9 cellular contexts compared by ENCODE assay signal in genomic region chr2:121897335-121897970, GRCh38.
A peak's percentile ranks its signal among the peaks of the same experiment; 100 is the strongest.
DNase-seq lines count a peak whose midpoint lies in the region; ATAC-seq and TF ChIP-seq lines count a peak whose summit lies in the region.
"Had no signal": no experiment of that assay in that cellular context is flagged by ENCODE, and none has a peak within 500 bp of the region (broad histone marks: within the 10 kb centered on the region; RNA-seq: fewer than 3 reads in every experiment).

No MANE protein-coding gene starts in this region.

- no peaks in the 10 kb centered on the region for H3K27me3 Mint-ChIP-seq in neural crest cell (ENCODE audit: low read depth)

- TF ChIP-seq POLR2A in adrenal gland (IDR thresholded peaks at IDR 0.05) = no peak

- H3K36me3 ChIP-seq in BJ (ENCODE audit: control insufficient read depth, insufficient read depth, low read length) = no peaks in the 10 kb centered on the region
- H3K36me3 ChIP-seq in adrenal gland (replicated peaks in 1 of 2) = no peaks in the 10 kb centered on the region

- no peak for DNase-seq in BJ (ENCODE audit: low read depth)
- DNase-seq in GM13976 (ENCODE audit: low spot score) = peak; percentile 77
- DNase-seq in NCI-H146 treated with DMSO at 0.1 percent for 48 hours (lab: John Stamatoyannopoulos, UW; ENCODE audit: unreplicated experiment) = peak; percentile 34
- peak; percentile 27 for DNase-seq in amniotic epithelial cell (ENCODE audit: low read depth)
- DNase-seq in neural crest cell (ENCODE audit: low read depth, low spot score) = peak; percentile 39
- no peak for DNase-seq in adrenal gland
- no peak for DNase-seq in central memory CD4-positive, alpha-beta T cell

- in situ Hi-C loops in GM13976 (cut with MboI; ENCODE audit: low sequenced_read_pairs, unreplicated experiment) = no loop called here

- POLR2A ChIA-PET in BJ (lab: Charles Lee) = no interaction called here

- intact Hi-C loops in adrenal gland (cut with DNase I) = no loop called here

- CTCF ChIA-PET in BJ (lab: Yijun Ruan, JAX) = interaction anchor here (0.6 to 3.9 kb wide), 9 partner anchors 10 to 146 kb away, joined by 3 to 24 read pairs (median 4); no protein-coding TSS in a partner anchor

- H3K4me3 ChIP-seq in BJ (ENCODE audit: low read depth, low read length) = no peak overlapping the region
- H3K4me3 ChIP-seq in adrenal gland = no peak overlapping the region

- no peaks in the 10 kb centered on the region for H3K4me1 ChIP-seq in adrenal gland (replicated peaks in 1 of 2)

- ATAC-seq in HG02610 (IDR thresholded peaks at IDR 0.05; ENCODE audit: unreplicated experiment) = peak; percentile 83

- H3K36me3 Mint-ChIP-seq in neural crest cell (ENCODE audit: low read depth) = peaks cover 2% of the 10 kb centered on the region

- H3K27me3 ChIP-seq in BJ (ENCODE audit: control insufficient read depth, insufficient read depth, low read length) (no peaks in the 10 kb centered on the region), adrenal gland (no peaks in the 10 kb centered on the region)

- 79 to 91% (median 86%) methylated on average over 3 to 5 of the region's 5 CpGs for WGBS in adrenal gland, 4 donors

- no peak overlapping the region for H3K27ac Mint-ChIP-seq in neural crest cell (ENCODE audit: unreplicated experiment)
- H3K27ac Mint-ChIP-seq: T-helper 1 cell treated with Interleukin-12 subunit alpha and Interleukin-12 subunit beta and Interleukin-4 antibody, amounts not matched to agents 30 μg/mL and 1 μg/mL, for 36 hours had no signal

- H3K4me1 Mint-ChIP-seq in neural crest cell = peaks cover 39% of the 10 kb centered on the region

- TF ChIP-seq CTCF in BJ (IDR thresholded peaks at IDR 0.05; ENCODE audit: insufficient read depth, low read depth, low read length) (peak; percentile 63), GM13976 (IDR thresholded peaks at IDR 0.05; ENCODE audit: borderline replicate concordance, control extremely low read depth, extremely low read depth, insufficient read depth, missing control alignments) (peak; percentile 46), neural crest cell (conservative IDR thresholded peaks at IDR 0.05) (peak; percentile 62), adrenal gland (IDR thresholded peaks at IDR 0.05) (peak in 2 of 6 experiments; percentile 5)

- H3K9me3 ChIP-seq in adrenal gland (replicated peaks in 1 of 3) = no peaks in the 10 kb centered on the region

- no peaks in the 10 kb centered on the region for H3K9me3 Mint-ChIP-seq in neural crest cell
- H3K9me3 Mint-ChIP-seq: T-helper 1 cell treated with Interleukin-12 subunit alpha and Interleukin-12 subunit beta and Interleukin-4 antibody, amounts not matched to agents 30 μg/mL and 1 μg/mL, for 36 hours had no signal

- no peak overlapping the region for H3K27ac ChIP-seq in adrenal gland

- no peak overlapping the region for H3K4me3 Mint-ChIP-seq in neural crest cell
- H3K4me3 Mint-ChIP-seq: T-helper 1 cell treated with Interleukin-12 subunit alpha and Interleukin-12 subunit beta and Interleukin-4 antibody, amounts not matched to agents 30 μg/mL and 1 μg/mL, for 36 hours had no signal

Comparison
In these comparisons a context has a peak if more than half of its experiments do, and no peak if none do; other contexts are left out.
1. DNase-seq: peak in GM13976 (single experiment), NCI-H146 treated with DMSO at 0.1 percent for 48 hours (single experiment), amniotic epithelial cell (single experiment) and neural crest cell (single experiment); none in BJ (single experiment), adrenal gland (0 of 7) and central memory CD4-positive, alpha-beta T cell (single experiment).